In genomic region chr11:130861902-130862552, GRCh38 we compare ENCODE assay signal across 8 cellular contexts. TPM values are rescaled to one million over a fixed set of nuclear protein-coding genes. Genes with fewer than 3 reads are reported as not detected.
DNase-seq lines count a peak whose midpoint lies in the region; ATAC-seq and TF ChIP-seq lines count a peak whose summit lies in the region.

No MANE protein-coding gene starts in this region.

- H3K4me1 ChIP-seq in adrenal gland (replicated peaks in 1 of 2) (no peaks in the 10 kb centered on the region), left ventricle myocardium inferior (peaks cover 35% of the 10 kb centered on the region)

- H3K36me3 Mint-ChIP-seq in T-cell: no peaks in the 10 kb centered on the region

- TF ChIP-seq CTCF in GM13976 (IDR thresholded peaks at IDR 0.05; ENCODE audit: borderline replicate concordance, control extremely low read depth, extremely low read depth, insufficient read depth, missing control alignments): peak; percentile 100
- TF ChIP-seq CTCF in adrenal gland (IDR thresholded peaks at IDR 0.05): peak; percentile 99 to 100 (median 100)
- peak; percentile 100 for TF ChIP-seq CTCF in left ventricle myocardium inferior (IDR thresholded peaks at IDR 0.05; ENCODE audit: borderline replicate concordance)

- DNase-seq in GM13976 (ENCODE audit: low spot score) (peak; percentile 85), NCI-H146 treated with DMSO at 0.1 percent for 48 hours (lab: John Stamatoyannopoulos, UW; ENCODE audit: unreplicated experiment) (peak; percentile 61), T-cell (peak; percentile 68 to 92 (median 84)), adrenal gland (peak; percentile 87 to 97 (median 92)), left ventricle myocardium inferior (peak; percentile 89), renal cortical epithelial cell (ENCODE audit: low read depth) (peak; percentile 82)

- intact Hi-C loops in adrenal gland (cut with DNase I) (loop anchor here (2.0 to 5.0 kb wide), 3 partner anchors 425 to 645 kb away; no protein-coding TSS in a partner anchor), left ventricle myocardium inferior (cut with micrococcal nuclease) (loop anchor here (1.0 kb wide), 1 partner anchor 428 kb away; no protein-coding TSS in a partner anchor)

- ATAC-seq in HG02884 (IDR thresholded peaks at IDR 0.05; ENCODE audit: unreplicated experiment) (peak; percentile 74), T-cell (replicated peaks in 1 of 4) (peak; percentile 81 to 93 (median 84)), HG03108 (IDR thresholded peaks at IDR 0.05; ENCODE audit: unreplicated experiment) (no peak)

- peaks cover 0 to 2% (median 0%) of the 10 kb centered on the region in 3 donors for H3K9me3 Mint-ChIP-seq in T-cell

- no peak overlapping the region for H3K4me3 ChIP-seq in adrenal gland
- peak overlapping the region; percentile 28 for H3K4me3 ChIP-seq in left ventricle myocardium inferior

- CTCF ChIA-PET in T-cell (lab: Charles Lee): interaction anchor here (0.6 to 2.5 kb wide), 23 partner anchors 10 to 652 kb away, joined by 3 to 29 read pairs (median 4); partner anchors contain the start of gene SNX19 (in 1 of the 2)

- no peak overlapping the region for H3K27ac Mint-ChIP-seq in T-cell

- POLR2A ChIA-PET in T-cell (lab: Charles Lee): interaction anchor here in 1 of 2 donors (0.5 kb wide), 1 partner anchor 579 kb away, joined by 4 read pairs; no protein-coding TSS in a partner anchor

- WGBS in adrenal gland, 4 donors: 13 to 49% (median 13%) methylated on average over 8 to 25 of the region's 25 CpGs

- H3K27me3 Mint-ChIP-seq in T-cell: peaks cover 5 to 9% of the 10 kb centered on the region in 2 donors

- H3K9me3 ChIP-seq in adrenal gland (replicated peaks in 1 of 3) (no peaks in the 10 kb centered on the region), left ventricle myocardium inferior (replicated peaks) (no peaks in the 10 kb centered on the region)

- H3K27ac ChIP-seq in adrenal gland (no peak overlapping the region), left ventricle myocardium inferior (replicated peaks) (no peak overlapping the region)

- no peak for TF ChIP-seq POLR2A in adrenal gland (IDR thresholded peaks at IDR 0.05)

- no peaks in the 10 kb centered on the region for H3K36me3 ChIP-seq in adrenal gland (replicated peaks in 1 of 2)
- H3K36me3 ChIP-seq in left ventricle myocardium inferior: no peaks in the 10 kb centered on the region

- in situ Hi-C loops in GM13976 (cut with MboI; ENCODE audit: low sequenced_read_pairs, unreplicated experiment): loop anchor here (10.0 to 25.0 kb wide), 2 partner anchors 427 to 650 kb away; no protein-coding TSS in a partner anchor

- H3K4me1 Mint-ChIP-seq in T-cell: peaks cover 5 to 14% (median 6%) of the 10 kb centered on the region in 3 donors

- H3K27me3 ChIP-seq in adrenal gland (no peaks in the 10 kb centered on the region), left ventricle myocardium inferior (ENCODE audit: low read depth) (no peaks in the 10 kb centered on the region)

- no peak overlapping the region for H3K4me3 Mint-ChIP-seq in T-cell

RNA-seq across cellular contexts. Expression of gene SNX19, which starts 54.3 kb away (rescaled TPM):
- 10 to 100 TPM; 42.7 to 61.1 (median 57.2) TPM for total RNA-seq in T-cell
- 100 to 1,000 TPM in 1 of 8 donors, 10 to 100 TPM in 7; 49.6 to 102 (median 68.9) TPM for total RNA-seq in adrenal gland
- polyA plus RNA-seq in adrenal gland: 10 to 100 TPM; 13.6 to 72.4 (median 20.8) TPM
- total RNA-seq in left ventricle myocardium inferior: 56.0 TPM
- total RNA-seq in renal cortical epithelial cell: 39.9 and 175 TPM in 2 replicates
